Comparison of ENCODE assay signal across 8 cellular contexts in genomic region chr11:33869511-33870422, GRCh38. TPM values are rescaled to one million over a fixed set of nuclear protein-coding genes. Genes with fewer than 3 reads are reported as not detected.
DNase-seq lines count a peak whose midpoint lies in the region; ATAC-seq and TF ChIP-seq lines count a peak whose summit lies in the region.

No MANE protein-coding gene starts in this region.

- peak overlapping the region; percentile 43 for H3K4me3 ChIP-seq in BJ (ENCODE audit: low read depth, low read length)
- H3K4me3 ChIP-seq in Loucy (ENCODE audit: low read length, poor library complexity, severe bottlenecking) = peak overlapping the region; percentile 75
- H3K4me3 ChIP-seq in upper lobe of right lung = peak overlapping the region; percentile 61

- H4K20me1 ChIP-seq in Loucy (ENCODE audit: insufficient read depth, low read length, poor library complexity, severe bottlenecking) = peaks cover 3% of the 10 kb centered on the region

- H3K9ac ChIP-seq in Loucy (ENCODE audit: low read depth, low read length, poor library complexity, severe bottlenecking) = peak overlapping the region; percentile 68

- no peak overlapping the region for H3K27ac Mint-ChIP-seq in T-helper 17 cell

- TF ChIP-seq CTCF in BJ (IDR thresholded peaks at IDR 0.05; ENCODE audit: insufficient read depth, low read depth, low read length) (no peak), Loucy (conservative IDR thresholded peaks at IDR 0.05; ENCODE audit: low read length) (no peak), upper lobe of right lung (IDR thresholded peaks at IDR 0.05) (no peak)

- H3K36me3 ChIP-seq in BJ (ENCODE audit: control insufficient read depth, insufficient read depth, low read length) = no peaks in the 10 kb centered on the region
- no peaks in the 10 kb centered on the region for H3K36me3 ChIP-seq in Loucy (ENCODE audit: insufficient read depth, low read length)
- H3K36me3 ChIP-seq in upper lobe of right lung = no peaks in the 10 kb centered on the region

- no peak for TF ChIP-seq POLR2A in erythroblast (IDR thresholded peaks at IDR 0.05; ENCODE audit: low read length)

- peak overlapping the region; percentile 77 for H3K27ac ChIP-seq in upper lobe of right lung

- peaks cover 37% of the 10 kb centered on the region for H3K27me3 ChIP-seq in BJ (ENCODE audit: control insufficient read depth, insufficient read depth, low read length)
- no peaks in the 10 kb centered on the region for H3K27me3 ChIP-seq in Loucy (ENCODE audit: insufficient read depth, low read length, poor library complexity, severe bottlenecking)
- peaks cover 6% of the 10 kb centered on the region for H3K27me3 ChIP-seq in upper lobe of right lung

- POLR2A ChIA-PET in BJ (lab: Charles Lee) = interaction anchor here (0.7 kb wide), 1 partner anchor 46 kb away, joined by 4 read pairs; no protein-coding TSS in a partner anchor

- H3K4me1 ChIP-seq in Loucy (ENCODE audit: insufficient read depth, low read length, poor library complexity, severe bottlenecking) (peaks cover 50% of the 10 kb centered on the region), upper lobe of right lung (peaks cover 24% of the 10 kb centered on the region)

- intact Hi-C loops in upper lobe of right lung (cut with DNase I) = no loop called here

- no peaks in the 10 kb centered on the region; the same call in 1 of the 2 replicates for H3F3A ChIP-seq in Loucy (ENCODE audit: low read depth)

- peak overlapping the region; percentile 76 for H2AFZ ChIP-seq in Loucy (ENCODE audit: low read length)

- CTCF ChIA-PET in BJ (lab: Yijun Ruan, JAX) = interaction anchor here (0.7 to 4.7 kb wide), 5 partner anchors 12 to 127 kb away, joined by 3 to 35 read pairs (median 3); no protein-coding TSS in a partner anchor

- H3K9me2 ChIP-seq in Loucy (replicated peaks; ENCODE audit: low read depth, low read length) = no peaks in the 10 kb centered on the region

- peaks cover 72% of the 10 kb centered on the region for H3K27me3 Mint-ChIP-seq in T-helper 17 cell

- H3K4me2 ChIP-seq in Loucy (ENCODE audit: low read depth, low read length, poor library complexity, severe bottlenecking) = peak overlapping the region; percentile 68

- peaks cover 9% of the 10 kb centered on the region for H3K4me1 Mint-ChIP-seq in T-helper 17 cell

- no peak for DNase-seq in BJ (ENCODE audit: low read depth)
- DNase-seq in T-helper 17 cell = no peak
- DNase-seq in erythroblast (lab: John Stamatoyannopoulos, UW) = peak; percentile 71 to 79
- DNase-seq in mucosa of gallbladder (ENCODE audit: low spot score) = peak; percentile 47
- DNase-seq in upper lobe of right lung = peak; percentile 77

- H3K9me3 ChIP-seq in Loucy (ENCODE audit: insufficient read depth, low read depth, low read length) (no peaks in the 10 kb centered on the region), T-helper 17 cell (ENCODE audit: control insufficient read depth, low read length, poor library complexity, severe bottlenecking) (peaks cover 5% of the 10 kb centered on the region), upper lobe of right lung (no peaks in the 10 kb centered on the region)

- H3K79me2 ChIP-seq in Loucy (ENCODE audit: insufficient read depth, low read length) = peaks cover 58% of the 10 kb centered on the region; the same call in 1 of the 2 replicates

- peak overlapping the region; percentile 94 for H3K4me3 Mint-ChIP-seq in T-helper 17 cell

- ATAC-seq in GM19023 (IDR thresholded peaks at IDR 0.05; ENCODE audit: unreplicated experiment) (peak; percentile 47), T-helper 17 cell (peak; percentile 56), upper lobe of right lung (peak; percentile 87), HG03457 (IDR thresholded peaks at IDR 0.05; ENCODE audit: unreplicated experiment) (no peak)

- peaks cover 3% of the 10 kb centered on the region for H3K36me3 Mint-ChIP-seq in T-helper 17 cell (ENCODE audit: low read depth)

RNA-seq across cellular contexts. Expression of gene LMO2, which starts 22.1 kb away (rescaled TPM):
- not detected in 2 replicates for polyA plus RNA-seq in BJ (2011; rRNA removed)
- polyA minus RNA-seq in BJ (2011; rRNA and poly(A)+ RNA removed) = 0.09 TPM in 1 of 2 replicates, not detected in the other
- total RNA-seq in T-helper 17 cell (1 to 10 TPM; 1.8 to 2.1 TPM), mucosa of gallbladder (26.8 TPM), upper lobe of right lung (65.1 TPM)

Comparison
In these comparisons a context has a peak if more than half of its experiments do, and no peak if none do; other contexts are left out.
1. DNase-seq: peak in erythroblast (2 of 2), mucosa of gallbladder (single experiment) and upper lobe of right lung (single experiment); none in BJ (single experiment) and T-helper 17 cell (0 of 3).
2. Peak in every context shown above with its lines, with median percentiles within 50 percentile points of each other: H3K4me3 ChIP-seq.